In genomic region chr14:32407170-32407569, GRCh38 we compare ENCODE assay signal across 1 cellular context.
TF ChIP-seq lines count a peak whose summit lies in the region.

No MANE protein-coding gene starts in this region.

TF ChIP-seq in GM23338, 12 proteins besides CTCF, POLR2A, EP300 and RAD21 (continued from another document):
- TF ChIP-seq, protein P1, sequence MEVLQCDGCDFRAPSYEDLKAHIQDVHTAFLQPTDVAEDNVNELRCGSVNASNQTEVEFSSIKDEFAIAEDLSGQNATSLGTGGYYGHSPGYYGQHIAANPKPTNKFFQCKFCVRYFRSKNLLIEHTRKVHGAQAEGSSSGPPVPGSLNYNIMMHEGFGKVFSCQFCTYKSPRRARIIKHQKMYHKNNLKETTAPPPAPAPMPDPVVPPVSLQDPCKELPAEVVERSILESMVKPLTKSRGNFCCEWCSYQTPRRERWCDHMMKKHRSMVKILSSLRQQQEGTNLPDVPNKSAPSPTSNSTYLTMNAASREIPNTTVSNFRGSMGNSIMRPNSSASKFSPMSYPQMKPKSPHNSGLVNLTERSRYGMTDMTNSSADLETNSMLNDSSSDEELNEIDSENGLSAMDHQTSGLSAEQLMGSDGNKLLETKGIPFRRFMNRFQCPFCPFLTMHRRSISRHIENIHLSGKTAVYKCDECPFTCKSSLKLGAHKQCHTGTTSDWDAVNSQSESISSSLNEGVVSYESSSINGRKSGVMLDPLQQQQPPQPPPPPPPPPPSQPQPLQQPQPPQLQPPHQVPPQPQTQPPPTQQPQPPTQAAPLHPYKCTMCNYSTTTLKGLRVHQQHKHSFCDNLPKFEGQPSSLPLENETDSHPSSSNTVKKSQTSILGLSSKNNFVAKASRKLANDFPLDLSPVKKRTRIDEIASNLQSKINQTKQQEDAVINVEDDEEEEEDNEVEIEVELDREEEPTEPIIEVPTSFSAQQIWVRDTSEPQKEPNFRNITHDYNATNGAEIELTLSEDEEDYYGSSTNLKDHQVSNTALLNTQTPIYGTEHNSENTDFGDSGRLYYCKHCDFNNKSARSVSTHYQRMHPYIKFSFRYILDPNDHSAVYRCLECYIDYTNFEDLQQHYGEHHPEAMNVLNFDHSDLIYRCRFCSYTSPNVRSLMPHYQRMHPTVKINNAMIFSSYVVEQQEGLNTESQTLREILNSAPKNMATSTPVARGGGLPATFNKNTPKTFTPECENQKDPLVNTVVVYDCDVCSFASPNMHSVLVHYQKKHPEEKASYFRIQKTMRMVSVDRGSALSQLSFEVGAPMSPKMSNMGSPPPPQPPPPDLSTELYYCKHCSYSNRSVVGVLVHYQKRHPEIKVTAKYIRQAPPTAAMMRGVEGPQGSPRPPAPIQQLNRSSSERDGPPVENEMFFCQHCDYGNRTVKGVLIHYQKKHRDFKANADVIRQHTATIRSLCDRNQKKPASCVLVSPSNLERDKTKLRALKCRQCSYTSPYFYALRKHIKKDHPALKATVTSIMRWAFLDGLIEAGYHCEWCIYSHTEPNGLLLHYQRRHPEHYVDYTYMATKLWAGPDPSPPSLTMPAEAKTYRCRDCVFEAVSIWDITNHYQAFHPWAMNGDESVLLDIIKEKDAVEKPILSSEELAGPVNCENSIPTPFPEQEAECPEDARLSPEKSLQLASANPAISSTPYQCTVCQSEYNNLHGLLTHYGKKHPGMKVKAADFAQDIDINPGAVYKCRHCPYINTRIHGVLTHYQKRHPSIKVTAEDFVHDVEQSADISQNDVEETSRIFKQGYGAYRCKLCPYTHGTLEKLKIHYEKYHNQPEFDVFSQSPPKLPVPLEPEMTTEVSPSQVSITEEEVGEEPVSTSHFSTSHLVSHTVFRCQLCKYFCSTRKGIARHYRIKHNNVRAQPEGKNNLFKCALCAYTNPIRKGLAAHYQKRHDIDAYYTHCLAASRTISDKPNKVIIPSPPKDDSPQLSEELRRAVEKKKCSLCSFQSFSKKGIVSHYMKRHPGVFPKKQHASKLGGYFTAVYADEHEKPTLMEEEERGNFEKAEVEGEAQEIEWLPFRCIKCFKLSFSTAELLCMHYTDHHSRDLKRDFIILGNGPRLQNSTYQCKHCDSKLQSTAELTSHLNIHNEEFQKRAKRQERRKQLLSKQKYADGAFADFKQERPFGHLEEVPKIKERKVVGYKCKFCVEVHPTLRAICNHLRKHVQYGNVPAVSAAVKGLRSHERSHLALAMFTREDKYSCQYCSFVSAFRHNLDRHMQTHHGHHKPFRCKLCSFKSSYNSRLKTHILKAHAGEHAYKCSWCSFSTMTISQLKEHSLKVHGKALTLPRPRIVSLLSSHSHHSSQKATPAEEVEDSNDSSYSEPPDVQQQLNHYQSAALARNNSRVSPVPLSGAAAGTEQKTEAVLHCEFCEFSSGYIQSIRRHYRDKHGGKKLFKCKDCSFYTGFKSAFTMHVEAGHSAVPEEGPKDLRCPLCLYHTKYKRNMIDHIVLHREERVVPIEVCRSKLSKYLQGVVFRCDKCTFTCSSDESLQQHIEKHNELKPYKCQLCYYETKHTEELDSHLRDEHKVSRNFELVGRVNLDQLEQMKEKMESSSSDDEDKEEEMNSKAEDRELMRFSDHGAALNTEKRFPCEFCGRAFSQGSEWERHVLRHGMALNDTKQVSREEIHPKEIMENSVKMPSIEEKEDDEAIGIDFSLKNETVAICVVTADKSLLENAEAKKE (CRISPR knock-in tag; IDR thresholded peaks at IDR 0.05) = no peak
TF ChIP-seq in GM23338: peak in this region for 0.
